8 cellular contexts compared by ENCODE assay signal in the genomic region with DNA sequence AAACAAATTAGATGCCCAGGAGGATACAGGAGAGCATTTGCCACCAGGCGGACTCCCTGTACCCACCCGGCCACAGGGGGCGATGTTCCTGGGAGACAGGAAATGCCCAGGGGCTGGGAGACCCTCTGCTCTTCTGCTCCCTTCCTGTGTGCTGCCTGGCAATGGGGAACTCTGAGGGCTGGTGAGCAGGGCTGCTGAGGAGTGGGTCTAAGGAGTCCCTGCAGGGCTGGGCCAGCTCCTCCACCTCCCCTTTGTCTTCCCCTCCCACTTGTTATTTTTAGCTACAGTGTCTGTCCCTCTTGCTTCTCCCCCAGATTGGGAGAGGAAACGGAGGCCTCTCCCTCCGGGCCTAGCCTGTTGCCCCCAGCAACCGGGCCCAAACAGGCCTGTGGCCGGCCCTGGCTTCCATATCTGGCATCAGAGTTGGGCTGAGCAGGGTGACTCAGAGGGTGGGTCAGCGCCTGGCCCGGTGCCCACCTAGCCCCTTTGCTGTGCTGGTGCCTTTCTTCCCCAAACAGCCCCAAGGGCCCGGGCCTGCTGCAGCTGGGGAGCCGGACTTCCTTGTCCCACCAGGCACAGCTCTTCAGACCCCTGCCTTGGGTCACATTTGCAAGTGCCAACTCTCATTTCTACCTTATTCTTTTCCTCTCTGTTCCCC. TPM values are rescaled to one million over a fixed set of nuclear protein-coding genes. Genes with fewer than 3 reads are reported as not detected.
A peak's percentile ranks its signal among the peaks of the same experiment; 100 is the strongest.
DNase-seq lines count a peak whose midpoint lies in the region; ATAC-seq and TF ChIP-seq lines count a peak whose summit lies in the region.

No MANE protein-coding gene starts in this region.

- peaks cover 82% of the 10 kb centered on the region for H3K4me1 Mint-ChIP-seq in stimulated activated effector memory CD8-positive, alpha-beta T cell treated with anti-CD3 and anti-CD28 coated beads, Interleukin-12 subunit alpha, Interleukin-12 subunit beta, amount 100 ng/mL, for 72 hours

- DNase-seq in Jurkat, Clone E6-1 (ENCODE audit: low read depth, low spot score), result no peak
- DNase-seq in T-helper 1 cell, result peak in 4 of 5 donors; percentile 55 to 73 (median 66)
- peak; percentile 85 to 87 for DNase-seq in breast epithelium (ENCODE audit: low spot score in 2 of 2)
- DNase-seq in kidney tubule cell (ENCODE audit: low spot score), result peak; percentile 98
- peak; percentile 49 to 84 for DNase-seq in stimulated activated effector memory CD8-positive, alpha-beta T cell treated with anti-CD3 and anti-CD28 coated beads, Interleukin-12 subunit alpha, Interleukin-12 subunit beta, amount 100 ng/mL, for 72 hours (ENCODE audit: low spot score in 2 of 2)

- H3K9me3 ChIP-seq in breast epithelium, result no peaks in the 10 kb centered on the region

- ATAC-seq in stimulated activated effector memory CD8-positive, alpha-beta T cell treated with anti-CD3 and anti-CD28 coated beads, Interleukin-12 subunit alpha, Interleukin-12 subunit beta, amount 100 ng/mL, for 72 hours, result peak; percentile 66
- no peak for ATAC-seq in GM19035 (IDR thresholded peaks at IDR 0.05; ENCODE audit: unreplicated experiment)

- no peaks in the 10 kb centered on the region for H3K27me3 ChIP-seq in breast epithelium

- peak overlapping the region; percentile 34 for H3K4me3 ChIP-seq in GM12875 (ENCODE audit: low read depth, low read length)
- H3K4me3 ChIP-seq in Jurkat, Clone E6-1 (ENCODE audit: low read length), result peak overlapping the region; percentile 24
- H3K4me3 ChIP-seq in breast epithelium, result peak overlapping the region; percentile 17 to 53 (median 25)

- intact Hi-C loops in breast epithelium (cut with DNase I; ENCODE audit: low total_unique reads), result no loop called here

- H3K27ac ChIP-seq in 22Rv1 (no peak overlapping the region), breast epithelium (peak overlapping the region; percentile 94 to 98)

- H3K4me1 ChIP-seq in breast epithelium, result peaks cover 51 to 82% of the 10 kb centered on the region in 2 donors

- H3K9me3 Mint-ChIP-seq in stimulated activated effector memory CD8-positive, alpha-beta T cell treated with anti-CD3 and anti-CD28 coated beads, Interleukin-12 subunit alpha, Interleukin-12 subunit beta, amount 100 ng/mL, for 72 hours, result no peaks in the 10 kb centered on the region

- H3K36me3 Mint-ChIP-seq in stimulated activated effector memory CD8-positive, alpha-beta T cell treated with anti-CD3 and anti-CD28 coated beads, Interleukin-12 subunit alpha, Interleukin-12 subunit beta, amount 100 ng/mL, for 72 hours, result peaks cover 86% of the 10 kb centered on the region

- no peaks in the 10 kb centered on the region for H3K36me3 ChIP-seq in breast epithelium

- H3K4me3 Mint-ChIP-seq in stimulated activated effector memory CD8-positive, alpha-beta T cell treated with anti-CD3 and anti-CD28 coated beads, Interleukin-12 subunit alpha, Interleukin-12 subunit beta, amount 100 ng/mL, for 72 hours, result peak overlapping the region; percentile 70

- TF ChIP-seq POLR2A in breast epithelium (IDR thresholded peaks at IDR 0.05), result no peak

- TF ChIP-seq CTCF in 22Rv1 (IDR thresholded peaks at IDR 0.05), result peak; percentile 58
- TF ChIP-seq CTCF in GM12875 (IDR thresholded peaks at IDR 0.05; ENCODE audit: borderline replicate concordance, insufficient read depth, low read depth, low read length), result peak; percentile 59; the same call in 1 of the 2 replicates
- peak in 1 of 3 donors; percentile 37 for TF ChIP-seq CTCF in breast epithelium (IDR thresholded peaks at IDR 0.05)

- peak overlapping the region; percentile 95 for H3K27ac Mint-ChIP-seq in stimulated activated effector memory CD8-positive, alpha-beta T cell treated with anti-CD3 and anti-CD28 coated beads, Interleukin-12 subunit alpha, Interleukin-12 subunit beta, amount 100 ng/mL, for 72 hours

RNA-seq across cellular contexts. Expression of gene LMNA, which starts 11.7 kb away (rescaled TPM):
- 7.4 TPM for polyA plus RNA-seq in Jurkat, Clone E6-1 (2012; ENCODE audit: insufficient read depth, insufficient read length)
- 100 to 1,000 TPM; 292 to 367 (median 319) TPM for total RNA-seq in breast epithelium

RNA-seq across cellular contexts. Expression of gene SEMA4A, which starts 27.2 kb away (rescaled TPM):
- polyA plus RNA-seq in Jurkat, Clone E6-1 (2012; ENCODE audit: insufficient read depth, insufficient read length), result 1.3 TPM
- total RNA-seq in breast epithelium, result 10 to 100 TPM in 1 of 3 donors, 1 to 10 TPM in 2; 1.4 to 21.5 (median 9.2) TPM

RNA-seq across cellular contexts. Expression of gene MEX3A, which starts 43.9 kb away (rescaled TPM):
- polyA plus RNA-seq in Jurkat, Clone E6-1 (2012; ENCODE audit: insufficient read depth, insufficient read length), result 23.6 TPM
- 1 to 10 TPM in 2 of 3 donors, under 1 TPM in 1; 0.32 to 1.3 (median 1.3) TPM for total RNA-seq in breast epithelium
